ENCODE assay signal across 9 cellular contexts in genomic region chrX:110318664-110318968, GRCh38. TPM values are rescaled to one million over a fixed set of nuclear protein-coding genes. Genes with fewer than 3 reads are reported as not detected.
DNase-seq lines count a peak whose midpoint lies in the region; ATAC-seq and TF ChIP-seq lines count a peak whose summit lies in the region.
"Had no signal": no experiment of that assay in that cellular context is flagged by ENCODE, and none has a peak within 500 bp of the region (broad histone marks: within the 10 kb centered on the region; RNA-seq: fewer than 3 reads in every experiment).

No MANE protein-coding gene starts in this region.

- intact Hi-C loops in left lung (cut with DNase I) (no loop called here), transverse colon (cut with DNase I; ENCODE audit: low total_unique reads) (no loop called here)

- H3K4me1 Mint-ChIP-seq in activated naive CD8-positive, alpha-beta T cell treated with anti-CD3 and anti-CD28 coated beads, Interleukin-2, amount 10 ng/mL, durations not matched to agents 7 days and 5 days: peaks cover 6% of the 10 kb centered on the region

- H3K27me3 Mint-ChIP-seq in activated naive CD8-positive, alpha-beta T cell treated with anti-CD3 and anti-CD28 coated beads, Interleukin-2, amount 10 ng/mL, durations not matched to agents 7 days and 5 days: no peaks in the 10 kb centered on the region

- no peak for TF ChIP-seq EP300 in transverse colon (IDR thresholded peaks at IDR 0.05; ENCODE audit: low read depth)

- H3K36me3 Mint-ChIP-seq in activated naive CD8-positive, alpha-beta T cell treated with anti-CD3 and anti-CD28 coated beads, Interleukin-2, amount 10 ng/mL, durations not matched to agents 7 days and 5 days: no peaks in the 10 kb centered on the region

- in situ Hi-C loops in transverse colon (cut with MboI; ENCODE audit: low pct_ligation_motif_present in 1 of 4, low pct_unique_long_range_greater_than_20kb in 1 of 4, low sequenced_read_pairs in 3 of 4): no loop called here

- H3K4me3 ChIP-seq in left lung (peak overlapping the region; percentile 21 to 63), transverse colon (peak overlapping the region; percentile 32 to 90 (median 63))

- H3K27ac Mint-ChIP-seq in activated naive CD8-positive, alpha-beta T cell treated with anti-CD3 and anti-CD28 coated beads, Interleukin-2, amount 10 ng/mL, durations not matched to agents 7 days and 5 days: peak overlapping the region; percentile 89

- no peaks in the 10 kb centered on the region for H3K9me3 Mint-ChIP-seq in activated naive CD8-positive, alpha-beta T cell treated with anti-CD3 and anti-CD28 coated beads, Interleukin-2, amount 10 ng/mL, durations not matched to agents 7 days and 5 days

- H3K36me3 ChIP-seq in left lung (no peaks in the 10 kb centered on the region), transverse colon (no peaks in the 10 kb centered on the region)

- no peak for TF ChIP-seq POLR2A in transverse colon (IDR thresholded peaks at IDR 0.05)

- DNase-seq in NOMO-1 treated with DMSO at 0.1 percent for 48 hours (lab: John Stamatoyannopoulos, UW; ENCODE audit: unreplicated experiment): peak; percentile 19
- DNase-seq in NOMO-1 treated with dmso at 0.1 percent for 144 hours (lab: John Stamatoyannopoulos, UW; ENCODE audit: unreplicated experiment): no peak
- no peak for DNase-seq in activated naive CD8-positive, alpha-beta T cell treated with anti-CD3 and anti-CD28 coated beads, Interleukin-2, amount 10 ng/mL, durations not matched to agents 7 days and 5 days
- no peak for DNase-seq in left lung
- DNase-seq in transverse colon: no peak
- DNase-seq in HT-29 (ENCODE audit: low spot score): no peak

- WGBS in transverse colon (ENCODE audit: low coverage in 1 of 2), 2 donors: 6 to 40% methylated on average over 3 to 4 of the region's 4 CpGs

- peak; percentile 25 for ATAC-seq in HG03342 (IDR thresholded peaks at IDR 0.05; ENCODE audit: unreplicated experiment)
- no peak for ATAC-seq in activated naive CD8-positive, alpha-beta T cell treated with anti-CD3 and anti-CD28 coated beads, Interleukin-2, amount 10 ng/mL, durations not matched to agents 7 days and 5 days (ENCODE audit: low read depth)
- ATAC-seq in left lung: peak; percentile 58
- no peak for ATAC-seq in HG03108 (IDR thresholded peaks at IDR 0.05; ENCODE audit: unreplicated experiment)

- H3K27me3 ChIP-seq in left lung: peaks cover 0 to 5% of the 10 kb centered on the region in 2 donors
- no peaks in the 10 kb centered on the region for H3K27me3 ChIP-seq in transverse colon

- H3K27ac ChIP-seq in left lung (peak overlapping the region; percentile 69 to 80), transverse colon (peak overlapping the region; percentile 79 to 92 (median 86))

- peaks cover 0 to 4% of the 10 kb centered on the region in 2 donors for H3K4me1 ChIP-seq in left lung
- peaks cover 0 to 13% (median 0%) of the 10 kb centered on the region in 4 donors for H3K4me1 ChIP-seq in transverse colon

- TF ChIP-seq CTCF in left lung (IDR thresholded peaks at IDR 0.05) (no peak), transverse colon (IDR thresholded peaks at IDR 0.05) (no peak)

- H3K4me3 Mint-ChIP-seq in activated naive CD8-positive, alpha-beta T cell treated with anti-CD3 and anti-CD28 coated beads, Interleukin-2, amount 10 ng/mL, durations not matched to agents 7 days and 5 days: peak overlapping the region; percentile 87

- POLR2A ChIA-PET in activated naive CD8-positive, alpha-beta T cell treated with anti-CD3 and anti-CD28 coated beads, Interleukin-2, amount 10 ng/mL, durations not matched to agents 7 days and 5 days (lab: Charles Lee): interaction anchor here (1.3 to 1.7 kb wide), 2 partner anchors 63 to 316 kb away, joined by 3 to 7 read pairs; partner anchors contain the start of gene TMEM164

- H3K9me3 ChIP-seq in left lung (no peaks in the 10 kb centered on the region), transverse colon (no peaks in the 10 kb centered on the region)

RNA-seq across cellular contexts. Expression of gene AMMECR1, which starts 0.7 kb away (rescaled TPM):
- 10 to 100 TPM; 10.2 to 10.8 TPM for total RNA-seq in activated naive CD8-positive, alpha-beta T cell treated with anti-CD3 and anti-CD28 coated beads, Interleukin-2, amount 10 ng/mL, durations not matched to agents 7 days and 5 days
- total RNA-seq in left lung (10 to 100 TPM in 1 of 2 donors, 1 to 10 TPM in 1; 8.9 to 11.4 TPM), transverse colon (10 to 100 TPM in 1 of 4 donors, 1 to 10 TPM in 3; 2.6 to 15.3 (median 8.6) TPM)
- total RNA-seq in HT-29 (2014; rRNA removed; shearing (Covaris generic)): 12.8 and 13.2 TPM in 2 replicates

RNA-seq across cellular contexts. Expression of gene RTL9, which starts 40.0 kb away (rescaled TPM):
- total RNA-seq in activated naive CD8-positive, alpha-beta T cell treated with anti-CD3 and anti-CD28 coated beads, Interleukin-2, amount 10 ng/mL, durations not matched to agents 7 days and 5 days: not detected
- total RNA-seq in left lung (under 1 TPM; 0.24 to 0.70 TPM), transverse colon (under 1 TPM in 1 of 4 donors, not detected in 3; under 0.01 TPM)
- 0.03 TPM in 1 of 2 replicates, not detected in the other for total RNA-seq in HT-29 (2014; rRNA removed; shearing (Covaris generic))
- total RNA-seq: dermis microvascular lymphatic vessel endothelial cell had no signal

Comparison
In these comparisons a context has a peak if more than half of its experiments do, and no peak if none do; other contexts are left out.
1. ATAC-seq: peak in HG03342 (single experiment) and left lung (single experiment); none in activated naive CD8-positive, alpha-beta T cell treated with anti-CD3 and anti-CD28 coated beads, Interleukin-2, amount 10 ng/mL, durations not matched to agents 7 days and 5 days (single experiment) and HG03108 (single experiment).